Comparison of ENCODE assay signal across 1 cellular context in the genomic region with DNA sequence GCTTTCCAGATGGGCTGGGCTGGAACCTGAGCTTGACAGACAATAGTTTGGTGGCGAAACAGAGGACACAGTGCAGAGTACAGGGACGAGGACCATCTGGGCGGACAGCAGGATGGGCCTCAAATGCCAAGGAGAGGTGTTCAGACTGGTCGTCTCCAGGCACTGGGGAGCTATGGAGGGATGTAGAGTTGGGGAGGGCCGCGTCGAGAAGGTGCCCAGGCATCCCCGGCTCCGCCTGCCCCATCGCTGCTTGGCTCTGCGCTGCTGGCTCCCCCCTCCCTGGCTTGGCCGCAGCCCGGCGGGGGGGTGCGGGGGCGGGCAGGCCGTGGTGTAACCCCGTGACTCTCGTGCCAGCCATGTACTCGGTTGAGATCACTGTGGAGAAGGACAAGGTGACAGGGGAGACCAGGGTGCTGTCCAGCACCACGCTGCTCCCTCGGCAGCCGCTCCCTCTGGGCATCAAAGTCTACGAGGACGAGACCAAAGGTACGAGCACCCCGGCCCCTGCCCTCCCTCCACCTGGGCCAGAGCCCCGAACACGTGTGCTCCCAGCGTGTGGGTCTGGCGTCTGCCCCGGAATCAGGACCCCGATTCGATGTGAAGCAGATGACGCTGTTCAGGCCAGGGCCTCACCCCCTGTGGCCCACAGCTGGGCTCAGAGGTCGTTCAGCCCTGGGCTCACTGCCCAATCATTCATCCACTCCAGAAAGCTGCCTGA.
TF ChIP-seq lines count a peak whose summit lies in the region.

No MANE protein-coding gene starts in this region.

TF ChIP-seq in HepG2, 621 proteins besides CTCF, POLR2A, EP300 and RAD21 (continued from another document and continues in another):
- TF ChIP-seq ZC3H4 (CRISPR knock-in tag; IDR thresholded peaks at IDR 0.05; ENCODE audit: borderline replicate concordance) (no peak), ZNF225 (CRISPR knock-in tag; IDR thresholded peaks at IDR 0.05) (no peak; the same call in 1 of the 2 replicates), SNAPC4 (CRISPR knock-in tag; IDR thresholded peaks at IDR 0.05) (peak; percentile 74; the same call in 1 of the 2 replicates), ZNF232 (CRISPR knock-in tag; IDR thresholded peaks at IDR 0.05; ENCODE audit: borderline replicate concordance) (peak; percentile 74; the same call in 1 of the 2 replicates), NFYC (CRISPR knock-in tag; IDR thresholded peaks at IDR 0.05) (no peak), ATAD3A (CRISPR knock-in tag; IDR thresholded peaks at IDR 0.05) (no peak), MTA1 (CRISPR knock-in tag; IDR thresholded peaks at IDR 0.05; ENCODE audit: borderline replicate concordance) (peak; percentile 87; the same call in 1 of the 2 replicates), ZNF281 (CRISPR knock-in tag; IDR thresholded peaks at IDR 0.05; ENCODE audit: borderline replicate concordance) (0 out of 2 replicates have a peak, but pooled peaks have one; percentile 40), FOSL1 (CRISPR knock-in tag; IDR thresholded peaks at IDR 0.05; ENCODE audit: borderline replicate concordance) (no peak), POLR2AphosphoS2 (IDR thresholded peaks at IDR 0.05; ENCODE audit: low read depth, low read length) (no peak), TRIM24 (CRISPR knock-in tag; IDR thresholded peaks at IDR 0.05) (no peak), MXI1 (IDR thresholded peaks at IDR 0.05; ENCODE audit: borderline replicate concordance, low read depth, low read length) (peak; percentile 68; the same call in 1 of the 3 replicates), IRF2 (CRISPR knock-in tag; IDR thresholded peaks at IDR 0.05) (peak; percentile 35; the same call in 1 of the 2 replicates), ZNF678 (CRISPR knock-in tag; IDR thresholded peaks at IDR 0.05) (peak; percentile 78; the same call in 1 of the 2 replicates), FOXA3 (CRISPR knock-in tag; IDR thresholded peaks at IDR 0.05) (no peak), ERF (CRISPR knock-in tag; IDR thresholded peaks at IDR 0.05) (peak; percentile 79; the same call in 1 of the 2 replicates), TBL1XR1 (IDR thresholded peaks at IDR 0.05; ENCODE audit: borderline replicate concordance, low read length, partially characterized antibody) (no peak), ZFY (CRISPR knock-in tag; IDR thresholded peaks at IDR 0.05) (peak; percentile 64; the same call in 1 of the 2 replicates), E2F2 (CRISPR knock-in tag; IDR thresholded peaks at IDR 0.05; ENCODE audit: borderline replicate concordance) (no peak), ZNF615 (CRISPR knock-in tag; IDR thresholded peaks at IDR 0.05; ENCODE audit: borderline replicate concordance) (no peak), SMARCC2 (IDR thresholded peaks at IDR 0.05) (no peak), FOXK1 (CRISPR knock-in tag; IDR thresholded peaks at IDR 0.05; ENCODE audit: borderline replicate concordance, low read depth) (peak; percentile 49; the same call in 1 of the 2 replicates), KLF12 (CRISPR knock-in tag; IDR thresholded peaks at IDR 0.05; ENCODE audit: borderline replicate concordance) (no peak), ZNF616 (CRISPR knock-in tag; IDR thresholded peaks at IDR 0.05; ENCODE audit: low read depth) (0 out of 2 replicates have a peak, but pooled peaks have one; percentile 56), RBM22 (optimal IDR thresholded peaks at IDR 0.05; ENCODE audit: low read length) (no peak), ZNF660 (CRISPR knock-in tag; IDR thresholded peaks at IDR 0.05; ENCODE audit: borderline replicate concordance, low read depth) (no peak), FOXO4 (CRISPR knock-in tag; conservative IDR thresholded peaks at IDR 0.05) (no peak), DR1 (CRISPR knock-in tag; IDR thresholded peaks at IDR 0.05) (no peak; the same call in 1 of the 2 replicates), ETV6 (CRISPR knock-in tag; conservative IDR thresholded peaks at IDR 0.05) (0 out of 2 replicates have a peak, but pooled peaks have one; percentile 13), ZNF431 (CRISPR knock-in tag; IDR thresholded peaks at IDR 0.05; ENCODE audit: borderline replicate concordance, low read depth) (peak; percentile 85)
- TF ChIP-seq, protein P1, sequence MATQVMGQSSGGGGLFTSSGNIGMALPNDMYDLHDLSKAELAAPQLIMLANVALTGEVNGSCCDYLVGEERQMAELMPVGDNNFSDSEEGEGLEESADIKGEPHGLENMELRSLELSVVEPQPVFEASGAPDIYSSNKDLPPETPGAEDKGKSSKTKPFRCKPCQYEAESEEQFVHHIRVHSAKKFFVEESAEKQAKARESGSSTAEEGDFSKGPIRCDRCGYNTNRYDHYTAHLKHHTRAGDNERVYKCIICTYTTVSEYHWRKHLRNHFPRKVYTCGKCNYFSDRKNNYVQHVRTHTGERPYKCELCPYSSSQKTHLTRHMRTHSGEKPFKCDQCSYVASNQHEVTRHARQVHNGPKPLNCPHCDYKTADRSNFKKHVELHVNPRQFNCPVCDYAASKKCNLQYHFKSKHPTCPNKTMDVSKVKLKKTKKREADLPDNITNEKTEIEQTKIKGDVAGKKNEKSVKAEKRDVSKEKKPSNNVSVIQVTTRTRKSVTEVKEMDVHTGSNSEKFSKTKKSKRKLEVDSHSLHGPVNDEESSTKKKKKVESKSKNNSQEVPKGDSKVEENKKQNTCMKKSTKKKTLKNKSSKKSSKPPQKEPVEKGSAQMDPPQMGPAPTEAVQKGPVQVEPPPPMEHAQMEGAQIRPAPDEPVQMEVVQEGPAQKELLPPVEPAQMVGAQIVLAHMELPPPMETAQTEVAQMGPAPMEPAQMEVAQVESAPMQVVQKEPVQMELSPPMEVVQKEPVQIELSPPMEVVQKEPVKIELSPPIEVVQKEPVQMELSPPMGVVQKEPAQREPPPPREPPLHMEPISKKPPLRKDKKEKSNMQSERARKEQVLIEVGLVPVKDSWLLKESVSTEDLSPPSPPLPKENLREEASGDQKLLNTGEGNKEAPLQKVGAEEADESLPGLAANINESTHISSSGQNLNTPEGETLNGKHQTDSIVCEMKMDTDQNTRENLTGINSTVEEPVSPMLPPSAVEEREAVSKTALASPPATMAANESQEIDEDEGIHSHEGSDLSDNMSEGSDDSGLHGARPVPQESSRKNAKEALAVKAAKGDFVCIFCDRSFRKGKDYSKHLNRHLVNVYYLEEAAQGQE (IDR thresholded peaks at IDR 0.05; ENCODE audit: borderline replicate concordance in 1 of 2, low read depth in 1 of 2, low read length in 2 of 2), result peak; percentile 72 to 91
- TF ChIP-seq, protein P2, sequence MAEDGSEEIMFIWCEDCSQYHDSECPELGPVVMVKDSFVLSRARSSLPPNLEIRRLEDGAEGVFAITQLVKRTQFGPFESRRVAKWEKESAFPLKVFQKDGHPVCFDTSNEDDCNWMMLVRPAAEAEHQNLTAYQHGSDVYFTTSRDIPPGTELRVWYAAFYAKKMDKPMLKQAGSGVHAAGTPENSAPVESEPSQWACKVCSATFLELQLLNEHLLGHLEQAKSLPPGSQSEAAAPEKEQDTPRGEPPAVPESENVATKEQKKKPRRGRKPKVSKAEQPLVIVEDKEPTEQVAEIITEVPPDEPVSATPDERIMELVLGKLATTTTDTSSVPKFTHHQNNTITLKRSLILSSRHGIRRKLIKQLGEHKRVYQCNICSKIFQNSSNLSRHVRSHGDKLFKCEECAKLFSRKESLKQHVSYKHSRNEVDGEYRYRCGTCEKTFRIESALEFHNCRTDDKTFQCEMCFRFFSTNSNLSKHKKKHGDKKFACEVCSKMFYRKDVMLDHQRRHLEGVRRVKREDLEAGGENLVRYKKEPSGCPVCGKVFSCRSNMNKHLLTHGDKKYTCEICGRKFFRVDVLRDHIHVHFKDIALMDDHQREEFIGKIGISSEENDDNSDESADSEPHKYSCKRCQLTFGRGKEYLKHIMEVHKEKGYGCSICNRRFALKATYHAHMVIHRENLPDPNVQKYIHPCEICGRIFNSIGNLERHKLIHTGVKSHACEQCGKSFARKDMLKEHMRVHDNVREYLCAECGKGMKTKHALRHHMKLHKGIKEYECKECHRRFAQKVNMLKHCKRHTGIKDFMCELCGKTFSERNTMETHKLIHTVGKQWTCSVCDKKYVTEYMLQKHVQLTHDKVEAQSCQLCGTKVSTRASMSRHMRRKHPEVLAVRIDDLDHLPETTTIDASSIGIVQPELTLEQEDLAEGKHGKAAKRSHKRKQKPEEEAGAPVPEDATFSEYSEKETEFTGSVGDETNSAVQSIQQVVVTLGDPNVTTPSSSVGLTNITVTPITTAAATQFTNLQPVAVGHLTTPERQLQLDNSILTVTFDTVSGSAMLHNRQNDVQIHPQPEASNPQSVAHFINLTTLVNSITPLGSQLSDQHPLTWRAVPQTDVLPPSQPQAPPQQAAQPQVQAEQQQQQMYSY (CRISPR knock-in tag; IDR thresholded peaks at IDR 0.05), result no peak
- TF ChIP-seq, protein P3, sequence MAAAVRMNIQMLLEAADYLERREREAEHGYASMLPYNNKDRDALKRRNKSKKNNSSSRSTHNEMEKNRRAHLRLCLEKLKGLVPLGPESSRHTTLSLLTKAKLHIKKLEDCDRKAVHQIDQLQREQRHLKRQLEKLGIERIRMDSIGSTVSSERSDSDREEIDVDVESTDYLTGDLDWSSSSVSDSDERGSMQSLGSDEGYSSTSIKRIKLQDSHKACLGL (CRISPR knock-in tag; IDR thresholded peaks at IDR 0.05), result peak; percentile 85
